Comparison of ENCODE assay signal across 1 cellular context in the genomic region with DNA sequence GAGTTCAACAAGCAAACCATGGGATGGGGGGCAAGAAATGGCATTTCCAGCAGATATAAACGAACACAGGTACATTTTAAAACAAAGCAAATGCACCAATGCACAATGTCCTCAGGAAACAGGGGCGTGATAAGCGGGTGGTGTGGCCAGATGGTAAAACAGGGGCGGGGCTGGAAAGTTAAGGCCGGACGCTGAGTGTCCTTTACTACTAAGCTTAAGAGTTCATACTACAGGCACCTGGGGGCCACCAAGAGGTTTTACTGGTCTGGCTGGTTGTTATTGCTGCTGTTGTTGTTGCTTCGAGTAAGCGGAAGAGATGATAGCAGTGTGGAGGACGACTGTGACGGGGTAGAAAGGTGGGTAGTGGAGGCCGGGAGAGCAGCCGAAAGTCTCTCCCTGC.
TF ChIP-seq lines count a peak whose summit lies in the region.

No MANE protein-coding gene starts in this region.

TF ChIP-seq in H1, 55 proteins besides CTCF, POLR2A, EP300 and RAD21 (continued from another document):
- TF ChIP-seq, protein P1, sequence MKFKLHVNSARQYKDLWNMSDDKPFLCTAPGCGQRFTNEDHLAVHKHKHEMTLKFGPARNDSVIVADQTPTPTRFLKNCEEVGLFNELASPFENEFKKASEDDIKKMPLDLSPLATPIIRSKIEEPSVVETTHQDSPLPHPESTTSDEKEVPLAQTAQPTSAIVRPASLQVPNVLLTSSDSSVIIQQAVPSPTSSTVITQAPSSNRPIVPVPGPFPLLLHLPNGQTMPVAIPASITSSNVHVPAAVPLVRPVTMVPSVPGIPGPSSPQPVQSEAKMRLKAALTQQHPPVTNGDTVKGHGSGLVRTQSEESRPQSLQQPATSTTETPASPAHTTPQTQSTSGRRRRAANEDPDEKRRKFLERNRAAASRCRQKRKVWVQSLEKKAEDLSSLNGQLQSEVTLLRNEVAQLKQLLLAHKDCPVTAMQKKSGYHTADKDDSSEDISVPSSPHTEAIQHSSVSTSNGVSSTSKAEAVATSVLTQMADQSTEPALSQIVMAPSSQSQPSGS (IDR thresholded peaks at IDR 0.05; ENCODE audit: low read length): no peak
- no peak for TF ChIP-seq HDAC2 (IDR thresholded peaks at IDR 0.05; ENCODE audit: borderline replicate concordance in 1 of 2, low read depth in 2 of 2, low read length in 2 of 2)
- no peak for TF ChIP-seq KDM1A (IDR thresholded peaks at IDR 0.05; ENCODE audit: borderline replicate concordance, low read length)
- no peak for TF ChIP-seq RFX5 (IDR thresholded peaks at IDR 0.05; ENCODE audit: borderline replicate concordance, low read depth, low read length)
- no peak for TF ChIP-seq POU5F1 (IDR thresholded peaks at IDR 0.05; ENCODE audit: low read depth, low read length)
- no peak for TF ChIP-seq KDM4A (IDR thresholded peaks at IDR 0.05; ENCODE audit: low read depth, low read length, severe bottlenecking)
- TF ChIP-seq YY1 (IDR thresholded peaks at IDR 0.05; ENCODE audit: low read depth, low read length): no peak
- no peak for TF ChIP-seq SIRT6 (IDR thresholded peaks at IDR 0.05; ENCODE audit: low read length)
- no peak for TF ChIP-seq CBX8 (IDR thresholded peaks at IDR 0.05; ENCODE audit: borderline replicate concordance, low read depth, low read length)
- no peak for TF ChIP-seq JUN (IDR thresholded peaks at IDR 0.05; ENCODE audit: low read depth, low read length)
- TF ChIP-seq BCL11A (IDR thresholded peaks at IDR 0.05; ENCODE audit: low read depth in 2 of 2, low read length in 2 of 2): no peak
- TF ChIP-seq, protein P2, sequence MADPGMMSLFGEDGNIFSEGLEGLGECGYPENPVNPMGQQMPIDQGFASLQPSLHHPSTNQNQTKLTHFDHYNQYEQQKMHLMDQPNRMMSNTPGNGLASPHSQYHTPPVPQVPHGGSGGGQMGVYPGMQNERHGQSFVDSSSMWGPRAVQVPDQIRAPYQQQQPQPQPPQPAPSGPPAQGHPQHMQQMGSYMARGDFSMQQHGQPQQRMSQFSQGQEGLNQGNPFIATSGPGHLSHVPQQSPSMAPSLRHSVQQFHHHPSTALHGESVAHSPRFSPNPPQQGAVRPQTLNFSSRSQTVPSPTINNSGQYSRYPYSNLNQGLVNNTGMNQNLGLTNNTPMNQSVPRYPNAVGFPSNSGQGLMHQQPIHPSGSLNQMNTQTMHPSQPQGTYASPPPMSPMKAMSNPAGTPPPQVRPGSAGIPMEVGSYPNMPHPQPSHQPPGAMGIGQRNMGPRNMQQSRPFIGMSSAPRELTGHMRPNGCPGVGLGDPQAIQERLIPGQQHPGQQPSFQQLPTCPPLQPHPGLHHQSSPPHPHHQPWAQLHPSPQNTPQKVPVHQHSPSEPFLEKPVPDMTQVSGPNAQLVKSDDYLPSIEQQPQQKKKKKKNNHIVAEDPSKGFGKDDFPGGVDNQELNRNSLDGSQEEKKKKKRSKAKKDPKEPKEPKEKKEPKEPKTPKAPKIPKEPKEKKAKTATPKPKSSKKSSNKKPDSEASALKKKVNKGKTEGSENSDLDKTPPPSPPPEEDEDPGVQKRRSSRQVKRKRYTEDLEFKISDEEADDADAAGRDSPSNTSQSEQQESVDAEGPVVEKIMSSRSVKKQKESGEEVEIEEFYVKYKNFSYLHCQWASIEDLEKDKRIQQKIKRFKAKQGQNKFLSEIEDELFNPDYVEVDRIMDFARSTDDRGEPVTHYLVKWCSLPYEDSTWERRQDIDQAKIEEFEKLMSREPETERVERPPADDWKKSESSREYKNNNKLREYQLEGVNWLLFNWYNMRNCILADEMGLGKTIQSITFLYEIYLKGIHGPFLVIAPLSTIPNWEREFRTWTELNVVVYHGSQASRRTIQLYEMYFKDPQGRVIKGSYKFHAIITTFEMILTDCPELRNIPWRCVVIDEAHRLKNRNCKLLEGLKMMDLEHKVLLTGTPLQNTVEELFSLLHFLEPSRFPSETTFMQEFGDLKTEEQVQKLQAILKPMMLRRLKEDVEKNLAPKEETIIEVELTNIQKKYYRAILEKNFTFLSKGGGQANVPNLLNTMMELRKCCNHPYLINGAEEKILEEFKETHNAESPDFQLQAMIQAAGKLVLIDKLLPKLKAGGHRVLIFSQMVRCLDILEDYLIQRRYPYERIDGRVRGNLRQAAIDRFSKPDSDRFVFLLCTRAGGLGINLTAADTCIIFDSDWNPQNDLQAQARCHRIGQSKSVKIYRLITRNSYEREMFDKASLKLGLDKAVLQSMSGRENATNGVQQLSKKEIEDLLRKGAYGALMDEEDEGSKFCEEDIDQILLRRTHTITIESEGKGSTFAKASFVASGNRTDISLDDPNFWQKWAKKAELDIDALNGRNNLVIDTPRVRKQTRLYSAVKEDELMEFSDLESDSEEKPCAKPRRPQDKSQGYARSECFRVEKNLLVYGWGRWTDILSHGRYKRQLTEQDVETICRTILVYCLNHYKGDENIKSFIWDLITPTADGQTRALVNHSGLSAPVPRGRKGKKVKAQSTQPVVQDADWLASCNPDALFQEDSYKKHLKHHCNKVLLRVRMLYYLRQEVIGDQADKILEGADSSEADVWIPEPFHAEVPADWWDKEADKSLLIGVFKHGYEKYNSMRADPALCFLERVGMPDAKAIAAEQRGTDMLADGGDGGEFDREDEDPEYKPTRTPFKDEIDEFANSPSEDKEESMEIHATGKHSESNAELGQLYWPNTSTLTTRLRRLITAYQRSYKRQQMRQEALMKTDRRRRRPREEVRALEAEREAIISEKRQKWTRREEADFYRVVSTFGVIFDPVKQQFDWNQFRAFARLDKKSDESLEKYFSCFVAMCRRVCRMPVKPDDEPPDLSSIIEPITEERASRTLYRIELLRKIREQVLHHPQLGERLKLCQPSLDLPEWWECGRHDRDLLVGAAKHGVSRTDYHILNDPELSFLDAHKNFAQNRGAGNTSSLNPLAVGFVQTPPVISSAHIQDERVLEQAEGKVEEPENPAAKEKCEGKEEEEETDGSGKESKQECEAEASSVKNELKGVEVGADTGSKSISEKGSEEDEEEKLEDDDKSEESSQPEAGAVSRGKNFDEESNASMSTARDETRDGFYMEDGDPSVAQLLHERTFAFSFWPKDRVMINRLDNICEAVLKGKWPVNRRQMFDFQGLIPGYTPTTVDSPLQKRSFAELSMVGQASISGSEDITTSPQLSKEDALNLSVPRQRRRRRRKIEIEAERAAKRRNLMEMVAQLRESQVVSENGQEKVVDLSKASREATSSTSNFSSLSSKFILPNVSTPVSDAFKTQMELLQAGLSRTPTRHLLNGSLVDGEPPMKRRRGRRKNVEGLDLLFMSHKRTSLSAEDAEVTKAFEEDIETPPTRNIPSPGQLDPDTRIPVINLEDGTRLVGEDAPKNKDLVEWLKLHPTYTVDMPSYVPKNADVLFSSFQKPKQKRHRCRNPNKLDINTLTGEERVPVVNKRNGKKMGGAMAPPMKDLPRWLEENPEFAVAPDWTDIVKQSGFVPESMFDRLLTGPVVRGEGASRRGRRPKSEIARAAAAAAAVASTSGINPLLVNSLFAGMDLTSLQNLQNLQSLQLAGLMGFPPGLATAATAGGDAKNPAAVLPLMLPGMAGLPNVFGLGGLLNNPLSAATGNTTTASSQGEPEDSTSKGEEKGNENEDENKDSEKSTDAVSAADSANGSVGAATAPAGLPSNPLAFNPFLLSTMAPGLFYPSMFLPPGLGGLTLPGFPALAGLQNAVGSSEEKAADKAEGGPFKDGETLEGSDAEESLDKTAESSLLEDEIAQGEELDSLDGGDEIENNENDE (IDR thresholded peaks at IDR 0.05; ENCODE audit: insufficient replicate concordance, low read length): no peak
- no peak for TF ChIP-seq POLR2AphosphoS5 (IDR thresholded peaks at IDR 0.05; ENCODE audit: low read depth, low read length)
- TF ChIP-seq ZNF274 (IDR thresholded peaks at IDR 0.05; ENCODE audit: borderline replicate concordance, extremely low read depth, low read length): no peak
- TF ChIP-seq SP4 (IDR thresholded peaks at IDR 0.05; ENCODE audit: low read length): no peak
